Comparison of ENCODE assay signal across 15 cellular contexts in genomic region chr17:17757944-17758343, GRCh38.
A peak's percentile ranks its signal among the peaks of the same experiment; 100 is the strongest.
DNase-seq lines count a peak whose midpoint lies in the region; ATAC-seq and TF ChIP-seq lines count a peak whose summit lies in the region.
"Had no signal": no experiment of that assay in that cellular context is flagged by ENCODE, and none has a peak within 500 bp of the region (broad histone marks: within the 10 kb centered on the region; RNA-seq: fewer than 3 reads in every experiment).

No MANE protein-coding gene starts in this region.

- 76 to 85% methylated on average over 14 of the region's 14 CpGs for WGBS in aorta, 2 donors

- H3K9me3 ChIP-seq in neutrophil (no peaks in the 10 kb centered on the region), aorta (ENCODE audit: control insufficient read depth, low read length) (no peaks in the 10 kb centered on the region)
- H3K9me3 ChIP-seq: heart right ventricle, right lobe of liver, vagina had no signal

- H3K4me1 Mint-ChIP-seq in activated naive CD8-positive, alpha-beta T cell treated with anti-CD3 and anti-CD28 coated beads for 36 hours, result peaks cover 43% of the 10 kb centered on the region
- H3K4me1 Mint-ChIP-seq in MCF 10A (ENCODE audit: insufficient read depth, unreplicated experiment), result peaks cover 5% of the 10 kb centered on the region

- H3K27me3 ChIP-seq in neutrophil (peaks cover 19% of the 10 kb centered on the region), aorta (ENCODE audit: control insufficient read depth in 1 of 2, insufficient read depth in 2 of 2, low read length in 1 of 2) (no peaks in the 10 kb centered on the region)
- H3K27me3 ChIP-seq: heart right ventricle, right lobe of liver, vagina had no signal

- peak overlapping the region; percentile 45 for H3K4me3 Mint-ChIP-seq in activated naive CD8-positive, alpha-beta T cell treated with anti-CD3 and anti-CD28 coated beads for 36 hours
- no peak overlapping the region for H3K4me3 Mint-ChIP-seq in MCF 10A (ENCODE audit: unreplicated experiment)

- H3K4me3 ChIP-seq in neutrophil (ENCODE audit: low read depth in 1 of 2, low read length in 1 of 2), result peak overlapping the region; percentile 31 to 36
- no peak overlapping the region for H3K4me3 ChIP-seq in aorta (ENCODE audit: low read length in 2 of 2)
- H3K4me3 ChIP-seq: heart right ventricle, right lobe of liver, vagina had no signal

- H3K4me1 ChIP-seq in neutrophil (ENCODE audit: control insufficient read depth in 1 of 2, insufficient read depth in 1 of 2, low read depth in 1 of 2, low read length in 1 of 2) (peaks cover 22 to 24% of the 10 kb centered on the region in 2 experiments), aorta (ENCODE audit: control insufficient read depth in 1 of 2, insufficient read depth in 2 of 2, low read length in 2 of 2) (no peaks in the 10 kb centered on the region)

- intact Hi-C loops in MCF 10A (cut with micrococcal nuclease), result no loop called here
- intact Hi-C loops in aorta (cut with DNase I), result no loop called here

- H3K27ac Mint-ChIP-seq in activated naive CD8-positive, alpha-beta T cell treated with anti-CD3 and anti-CD28 coated beads for 36 hours, result peak overlapping the region; percentile 86
- H3K27ac Mint-ChIP-seq in MCF 10A (ENCODE audit: low read depth, unreplicated experiment), result no peak overlapping the region

- DNase-seq in NCI-H524 (lab: John Stamatoyannopoulos, UW), result peak; percentile 64 to 84
- DNase-seq in NCI-H524 treated with DMSO at 0.1 percent for 48 hours (lab: John Stamatoyannopoulos, UW), result no peak
- peak; percentile 81 for DNase-seq in NCI-H1105 treated with DMSO at 0.1 percent for 48 hours (lab: John Stamatoyannopoulos, UW)
- DNase-seq in activated naive CD8-positive, alpha-beta T cell treated with anti-CD3 and anti-CD28 coated beads for 36 hours, result no peak
- DNase-seq in MCF 10A (ENCODE audit: unreplicated experiment), result no peak
- no peak for DNase-seq in aorta
- no peak for DNase-seq in T-helper 9 cell
- DNase-seq: H7, heart right ventricle, IMR-90, mesendoderm, right lobe of liver, WERI-Rb-1 had no signal

- ATAC-seq in aorta (ENCODE audit: low FRiP score), result no peak
- ATAC-seq: heart right ventricle, right lobe of liver had no signal

- H3K36me3 Mint-ChIP-seq in activated naive CD8-positive, alpha-beta T cell treated with anti-CD3 and anti-CD28 coated beads for 36 hours, result no peaks in the 10 kb centered on the region
- no peaks in the 10 kb centered on the region for H3K36me3 Mint-ChIP-seq in MCF 10A (ENCODE audit: insufficient read depth, unreplicated experiment)

- BruUV-seq in MCF 10A (replicated peaks; lab: Mats Ljungman, UMichigan), result no TSS peak

- TF ChIP-seq CTCF in neutrophil (IDR thresholded peaks at IDR 0.05) (no peak), MCF 10A (IDR thresholded peaks at IDR 0.05; ENCODE audit: unreplicated experiment) (no peak)

- H3K9me3 Mint-ChIP-seq in activated naive CD8-positive, alpha-beta T cell treated with anti-CD3 and anti-CD28 coated beads for 36 hours, result no peaks in the 10 kb centered on the region
- no peaks in the 10 kb centered on the region for H3K9me3 Mint-ChIP-seq in MCF 10A (ENCODE audit: unreplicated experiment)

- no peak overlapping the region for H3K27ac ChIP-seq in neutrophil
- no peak overlapping the region for H3K27ac ChIP-seq in aorta (ENCODE audit: low read depth in 1 of 2, low read length in 2 of 2)
- H3K27ac ChIP-seq: right lobe of liver, vagina, WERI-Rb-1 had no signal

- CTCF ChIA-PET in MCF 10A (lab: Yijun Ruan, JAX), result interaction anchor here (0.6 to 1.2 kb wide), 2 partner anchors 16 to 74 kb away, joined by 3 to 4 read pairs; no protein-coding TSS in a partner anchor

- H3K27me3 Mint-ChIP-seq in activated naive CD8-positive, alpha-beta T cell treated with anti-CD3 and anti-CD28 coated beads for 36 hours, result no peaks in the 10 kb centered on the region
- H3K27me3 Mint-ChIP-seq in MCF 10A (ENCODE audit: insufficient read depth, unreplicated experiment), result no peaks in the 10 kb centered on the region

- POLR2A ChIA-PET in MCF 10A (lab: Yijun Ruan, JAX), result interaction anchor here (0.6 kb wide), 1 partner anchor 502 kb away, joined by 4 read pairs; no protein-coding TSS in a partner anchor

- H3K36me3 ChIP-seq in neutrophil (no peaks in the 10 kb centered on the region), aorta (ENCODE audit: control insufficient read depth in 1 of 2, insufficient read depth in 2 of 2, low read length in 1 of 2) (no peaks in the 10 kb centered on the region)
- H3K36me3 ChIP-seq: heart right ventricle, right lobe of liver, vagina had no signal

Comparison
In these comparisons a context has a peak if more than half of its experiments do, and no peak if none do; other contexts are left out.
1. DNase-seq: peak in NCI-H524 (2 of 2) and NCI-H1105 treated with DMSO at 0.1 percent for 48 hours (single experiment); none in NCI-H524 treated with DMSO at 0.1 percent for 48 hours (single experiment), activated naive CD8-positive, alpha-beta T cell treated with anti-CD3 and anti-CD28 coated beads for 36 hours (single experiment), MCF 10A (single experiment), aorta (0 of 2) and T-helper 9 cell (single experiment).
2. H3K4me3 ChIP-seq: peak in neutrophil (2 of 2); none in aorta (0 of 2).